25 cellular contexts compared by ENCODE assay signal in genomic region chr7:148026713-148027112, GRCh38.
"Had no signal": no experiment of that assay in that cellular context is flagged by ENCODE, and none has a peak within 500 bp of the region (broad histone marks: within the 10 kb centered on the region; RNA-seq: fewer than 3 reads in every experiment).

No MANE protein-coding gene starts in this region.

- H3K27ac ChIP-seq: hepatocyte, left ventricle myocardium inferior, ovary, right atrium auricular region, skin epidermis, stomach, testis, tibial artery, upper lobe of right lung had no signal

- H3K36me3 ChIP-seq: left ventricle myocardium inferior, ovary, right atrium auricular region, stomach, tibial artery, upper lobe of right lung had no signal

- H3K9me3 Mint-ChIP-seq: naive B cell; nephron progenitor cell; stimulated activated naive B cell treated with anti-CD40 and anti-IgM and Interleukin-4, amounts not matched to agents 10 μg/mL and 1 μg/mL and 100 μg/mL, for 72 hours had no signal

- H3K27ac Mint-ChIP-seq: mesothelial cell of epicardium; naive B cell; natural killer cell; nephron progenitor cell; progenitor cell of endocrine pancreas; stimulated activated naive B cell treated with anti-CD40 and anti-IgM and Interleukin-4, amounts not matched to agents 10 μg/mL and 1 μg/mL and 100 μg/mL, for 72 hours had no signal

- H3K27me3 Mint-ChIP-seq: naive B cell; progenitor cell of endocrine pancreas; stimulated activated naive B cell treated with anti-CD40 and anti-IgM and Interleukin-4, amounts not matched to agents 10 μg/mL and 1 μg/mL and 100 μg/mL, for 72 hours had no signal

- ATAC-seq: natural killer cell; sciatic nerve; stimulated activated naive B cell treated with anti-CD40 and anti-IgM and Interleukin-4, amounts not matched to agents 10 μg/mL and 1 μg/mL and 100 μg/mL, for 72 hours; stimulated activated naive CD8-positive, alpha-beta T cell treated with anti-CD3 and anti-CD28 coated beads, Interleukin-15, Interleukin-2, amounts not matched to agents 100 U/mL and 50 U/mL, for 24 hours; upper lobe of right lung had no signal

- H3K36me3 Mint-ChIP-seq: mesothelial cell of epicardium; naive B cell; natural killer cell; stimulated activated naive B cell treated with anti-CD40 and anti-IgM and Interleukin-4, amounts not matched to agents 10 μg/mL and 1 μg/mL and 100 μg/mL, for 72 hours had no signal

- H3K4me3 ChIP-seq: hepatocyte, left ventricle myocardium inferior, lung, ovary, right atrium auricular region, skin epidermis, stomach, testis, tibial artery, upper lobe of right lung had no signal

- H3K4me1 Mint-ChIP-seq: naive B cell, natural killer cell had no signal

- H3K4me1 ChIP-seq: left ventricle myocardium inferior, right atrium auricular region, stomach, testis, tibial artery, upper lobe of right lung had no signal

- H3K79me2 ChIP-seq: hepatocyte had no signal

- DNase-seq: islet precursor cell; left ventricle myocardium inferior; mesendoderm; naive B cell; natural killer cell; nephron progenitor cell; ovary; stimulated activated CD4-positive, alpha-beta T cell treated with anti-CD3 and anti-CD28 coated beads, Interleukin-12 subunit alpha, Interleukin-12 subunit beta, amount 100 ng/mL, for 4 hours; stimulated activated CD4-positive, alpha-beta T cell treated with anti-CD3 and anti-CD28 coated beads, Interleukin-15, amount 100 ng/mL, for 24 hours; stimulated activated CD4-positive, alpha-beta T cell treated with anti-CD3 and anti-CD28 coated beads, Interleukin-2, amount 100 ng/mL, for 24 hours; stimulated activated CD4-positive, alpha-beta T cell treated with anti-CD3 and anti-CD28 coated beads, Interleukin-4, amount 100 ng/mL, for 1 hour; stimulated activated naive B cell treated with anti-CD40 and anti-IgM and Interleukin-4, amounts not matched to agents 10 μg/mL and 1 μg/mL and 100 μg/mL, for 72 hours; stimulated activated naive CD8-positive, alpha-beta T cell treated with anti-CD3 and anti-CD28 coated beads, Interleukin-15, Interleukin-2, amounts not matched to agents 100 U/mL and 50 U/mL, for 24 hours; stomach; testis; tibial artery; trophoblast cell; upper lobe of right lung had no signal

- H3K4me3 Mint-ChIP-seq: mesothelial cell of epicardium; naive B cell; natural killer cell; nephron progenitor cell; stimulated activated naive B cell treated with anti-CD40 and anti-IgM and Interleukin-4, amounts not matched to agents 10 μg/mL and 1 μg/mL and 100 μg/mL, for 72 hours had no signal

- H3K9me3 ChIP-seq: left ventricle myocardium inferior, ovary, right atrium auricular region, stomach, testis, tibial artery, upper lobe of right lung had no signal

- H3K4me2 ChIP-seq: hepatocyte had no signal

- H2AFZ ChIP-seq: hepatocyte had no signal

- H3K27me3 ChIP-seq: hepatocyte, ovary, right atrium auricular region, stomach, testis, tibial artery, upper lobe of right lung had no signal
